ENCODE assay signal across 35 cellular contexts in genomic region chr16:58002936-58003335, GRCh38. TPM values are rescaled to one million over a fixed set of nuclear protein-coding genes. Genes with fewer than 3 reads are reported as not detected.
DNase-seq lines count a peak whose midpoint lies in the region; ATAC-seq and FAIRE-seq lines count a peak whose summit lies in the region.
"Had no signal": no experiment of that assay in that cellular context is flagged by ENCODE, and none has a peak within 500 bp of the region (broad histone marks: within the 10 kb centered on the region; RNA-seq: fewer than 3 reads in every experiment).

No MANE protein-coding gene starts in this region.

- peaks cover 36% of the 10 kb centered on the region for H3K4me1 ChIP-seq in CD4-positive, CD25-positive, alpha-beta regulatory T cell (ENCODE audit: control insufficient read depth, insufficient read depth, low read length, poor library complexity, severe bottlenecking)

- H3K4me3 ChIP-seq in CD4-positive, CD25-positive, alpha-beta regulatory T cell (ENCODE audit: low read depth, low read length) = no peak overlapping the region
- H3K4me3 ChIP-seq: heart right ventricle, lung, neural progenitor cell, smooth muscle cell, testis had no signal

- no peak for DNase-seq in CD4-positive, CD25-positive, alpha-beta regulatory T cell
- no peak for DNase-seq in central memory CD8-positive, alpha-beta T cell (ENCODE audit: low spot score in 2 of 2)
- peak; percentile 29 for DNase-seq in natural killer cell treated with Interleukin-12 subunit alpha and Interleukin-12 subunit beta and Interleukin-15 and Interleukin-18, amount 100 ng/mL, for 72 hours (ENCODE audit: low spot score)
- no peak for DNase-seq in middle frontal gyrus (ENCODE audit: extremely low spot score, low spot score)
- no peak for DNase-seq in NCI-H748 (lab: John Stamatoyannopoulos, UW; ENCODE audit: unreplicated experiment)
- no peak for DNase-seq in frontal cortex (ENCODE audit: low spot score in 2 of 2)
- no peak for DNase-seq in left lobe of liver (ENCODE audit: low spot score)
- DNase-seq: activated CD4-positive, alpha-beta memory T cell treated with anti-CD3 and anti-CD28 coated beads for 36 hours; activated gamma-delta T cell treated with Interleukin-2 at 50 U/mL for 16 hours; CD4-positive, alpha-beta memory T cell; central memory CD4-positive, alpha-beta T cell; heart right ventricle; KBM-7; MM.1S; NCI-H1105 treated with DMSO at 0.1 percent for 48 hours; NCI-H1930; OCI-M1; right cardiac atrium; stimulated activated CD4-positive, alpha-beta T cell treated with anti-CD3 and anti-CD28 coated beads, Interleukin-1b, Interleukin-23, amount 100 ng/mL, for 48 hours; T-helper 2 cell; testis had no signal

- peaks cover 9% of the 10 kb centered on the region for H3K36me3 ChIP-seq in CD4-positive, CD25-positive, alpha-beta regulatory T cell (ENCODE audit: control insufficient read depth, insufficient read depth, low read length)
- H3K36me3 ChIP-seq: neural progenitor cell had no signal

- H3K9me3 ChIP-seq in CD4-positive, CD25-positive, alpha-beta regulatory T cell (ENCODE audit: control insufficient read depth in 2 of 2, low read length in 2 of 2) = no peaks in the 10 kb centered on the region
- H3K9me3 ChIP-seq: heart right ventricle, testis had no signal

- no peak for ATAC-seq in CD4-positive, CD25-positive, alpha-beta regulatory T cell (ENCODE audit: low read depth in 2 of 2)
- ATAC-seq in central memory CD8-positive, alpha-beta T cell (replicated peaks; ENCODE audit: extremely low read depth, poor library complexity, severe bottlenecking) = no peak
- no peak for ATAC-seq in natural killer cell treated with Interleukin-12 subunit alpha and Interleukin-12 subunit beta and Interleukin-15 and Interleukin-18, amount 100 ng/mL, for 72 hours
- no peak for ATAC-seq in left lobe of liver
- ATAC-seq: activated CD4-positive, CD25-positive, alpha-beta regulatory T cell treated with anti-CD3 and anti-CD28 coated beads, Interleukin-2, amount 50 U/mL, for 24 hours; esophagus mucosa; heart right ventricle; right cardiac atrium; SK-N-SH treated with all-trans-retinoic acid at 6 μM for 48 hours had no signal

- H3K27me3 Mint-ChIP-seq in CD4-positive, CD25-positive, alpha-beta regulatory T cell = no peaks in the 10 kb centered on the region
- no peaks in the 10 kb centered on the region for H3K27me3 Mint-ChIP-seq in IgD-negative memory B cell
- no peaks in the 10 kb centered on the region for H3K27me3 Mint-ChIP-seq in central memory CD8-positive, alpha-beta T cell
- no peaks in the 10 kb centered on the region for H3K27me3 Mint-ChIP-seq in natural killer cell treated with Interleukin-12 subunit alpha and Interleukin-12 subunit beta and Interleukin-15 and Interleukin-18, amount 100 ng/mL, for 72 hours
- H3K27me3 Mint-ChIP-seq: activated CD4-positive, alpha-beta memory T cell treated with anti-CD3 and anti-CD28 coated beads for 36 hours; CD4-positive, alpha-beta memory T cell; stimulated activated naive CD8-positive, alpha-beta T cell treated with anti-CD3 and anti-CD28 coated beads, Interleukin-15, Interleukin-2, amounts not matched to agents 100 ng/mL and 50 ng/mL, for 24 hours had no signal

- no peaks in the 10 kb centered on the region for H3K9me3 Mint-ChIP-seq in CD4-positive, CD25-positive, alpha-beta regulatory T cell
- H3K9me3 Mint-ChIP-seq in IgD-negative memory B cell = no peaks in the 10 kb centered on the region
- no peaks in the 10 kb centered on the region for H3K9me3 Mint-ChIP-seq in central memory CD8-positive, alpha-beta T cell
- H3K9me3 Mint-ChIP-seq in natural killer cell treated with Interleukin-12 subunit alpha and Interleukin-12 subunit beta and Interleukin-15 and Interleukin-18, amount 100 ng/mL, for 72 hours = no peaks in the 10 kb centered on the region
- H3K9me3 Mint-ChIP-seq: activated CD4-positive, alpha-beta memory T cell treated with anti-CD3 and anti-CD28 coated beads for 36 hours; stimulated activated naive CD8-positive, alpha-beta T cell treated with anti-CD3 and anti-CD28 coated beads, Interleukin-15, Interleukin-2, amounts not matched to agents 100 ng/mL and 50 ng/mL, for 24 hours had no signal

- no peak overlapping the region for H3K27ac ChIP-seq in CD4-positive, CD25-positive, alpha-beta regulatory T cell (ENCODE audit: insufficient read depth, low read length, poor library complexity, severe bottlenecking)
- H3K27ac ChIP-seq: heart right ventricle, neural progenitor cell, parathyroid adenoma, testis had no signal

- no peak for FAIRE-seq in frontal cortex (lab: Jason Lieb, UNC)
- FAIRE-seq: H1 had no signal

- H3K27me3 ChIP-seq in CD4-positive, CD25-positive, alpha-beta regulatory T cell (ENCODE audit: control insufficient read depth, insufficient read depth, low read length) = no peaks in the 10 kb centered on the region
- H3K27me3 ChIP-seq: heart right ventricle, neural progenitor cell, testis had no signal

- H3K36me3 Mint-ChIP-seq in CD4-positive, CD25-positive, alpha-beta regulatory T cell = peaks cover 17% of the 10 kb centered on the region
- H3K36me3 Mint-ChIP-seq in IgD-negative memory B cell = peaks cover 11% of the 10 kb centered on the region
- H3K36me3 Mint-ChIP-seq in central memory CD8-positive, alpha-beta T cell (ENCODE audit: insufficient read depth) = peaks cover 36% of the 10 kb centered on the region
- H3K36me3 Mint-ChIP-seq in natural killer cell treated with Interleukin-12 subunit alpha and Interleukin-12 subunit beta and Interleukin-15 and Interleukin-18, amount 100 ng/mL, for 72 hours = peaks cover 18% of the 10 kb centered on the region

- H3K27ac Mint-ChIP-seq in CD4-positive, CD25-positive, alpha-beta regulatory T cell = peak overlapping the region in 1 of 3 donors; percentile 54
- peak overlapping the region in 2 of 3 donors; percentile 10 to 71 for H3K27ac Mint-ChIP-seq in IgD-negative memory B cell
- H3K27ac Mint-ChIP-seq in central memory CD8-positive, alpha-beta T cell (ENCODE audit: low read depth) = no peak overlapping the region
- H3K27ac Mint-ChIP-seq in natural killer cell treated with Interleukin-12 subunit alpha and Interleukin-12 subunit beta and Interleukin-15 and Interleukin-18, amount 100 ng/mL, for 72 hours = no peak overlapping the region
- H3K27ac Mint-ChIP-seq: activated CD4-positive, alpha-beta memory T cell treated with anti-CD3 and anti-CD28 coated beads for 36 hours; neural progenitor cell; stimulated activated naive CD8-positive, alpha-beta T cell treated with anti-CD3 and anti-CD28 coated beads, Interleukin-15, Interleukin-2, amounts not matched to agents 100 ng/mL and 50 ng/mL, for 24 hours had no signal

- peak overlapping the region; percentile 24 to 93 (median 55) for H3K4me3 Mint-ChIP-seq in CD4-positive, CD25-positive, alpha-beta regulatory T cell
- H3K4me3 Mint-ChIP-seq in IgD-negative memory B cell = peak overlapping the region in 3 of 4 donors; percentile 33 to 96 (median 52)
- H3K4me3 Mint-ChIP-seq in central memory CD8-positive, alpha-beta T cell = peak overlapping the region; percentile 86
- peak overlapping the region; percentile 32 for H3K4me3 Mint-ChIP-seq in natural killer cell treated with Interleukin-12 subunit alpha and Interleukin-12 subunit beta and Interleukin-15 and Interleukin-18, amount 100 ng/mL, for 72 hours
- H3K4me3 Mint-ChIP-seq: stimulated activated naive CD8-positive, alpha-beta T cell treated with anti-CD3 and anti-CD28 coated beads, Interleukin-15, Interleukin-2, amounts not matched to agents 100 ng/mL and 50 ng/mL, for 24 hours had no signal

- H3K4me1 Mint-ChIP-seq in CD4-positive, CD25-positive, alpha-beta regulatory T cell = peaks cover 21 to 65% (median 34%) of the 10 kb centered on the region in 4 donors
- H3K4me1 Mint-ChIP-seq in IgD-negative memory B cell = peaks cover 21 to 29% (median 29%) of the 10 kb centered on the region in 3 donors
- peaks cover 54% of the 10 kb centered on the region for H3K4me1 Mint-ChIP-seq in central memory CD8-positive, alpha-beta T cell
- H3K4me1 Mint-ChIP-seq in natural killer cell treated with Interleukin-12 subunit alpha and Interleukin-12 subunit beta and Interleukin-15 and Interleukin-18, amount 100 ng/mL, for 72 hours (ENCODE audit: low read depth in 2 of 2) = peaks cover 39 to 41% of the 10 kb centered on the region in 2 donors

RNA-seq across cellular contexts. Expression of gene USB1, which starts 1.7 kb away (rescaled TPM):
- 35.7 TPM for total RNA-seq in CD4-positive, CD25-positive, alpha-beta regulatory T cell
- 10 to 100 TPM; 29.3 to 46.8 (median 37.1) TPM for polyA plus RNA-seq in CD4-positive, CD25-positive, alpha-beta regulatory T cell
- 29.3 TPM for polyA plus RNA-seq in IgD-negative memory B cell
- 100 to 1,000 TPM in 1 of 2 donors, 10 to 100 TPM in 1; 74.3 to 124 TPM for total RNA-seq in natural killer cell treated with Interleukin-12 subunit alpha and Interleukin-12 subunit beta and Interleukin-15 and Interleukin-18, amount 100 ng/mL, for 72 hours
- total RNA-seq in frontal cortex (3.7 TPM), left lobe of liver (28.4 TPM)

RNA-seq across cellular contexts. Expression of gene ZNF319, which starts 2.5 kb away (rescaled TPM):
- 13.2 TPM for total RNA-seq in CD4-positive, CD25-positive, alpha-beta regulatory T cell
- 1 to 10 TPM; 2.6 to 7.2 (median 5.0) TPM for polyA plus RNA-seq in CD4-positive, CD25-positive, alpha-beta regulatory T cell
- 11.0 TPM for polyA plus RNA-seq in IgD-negative memory B cell
- total RNA-seq in natural killer cell treated with Interleukin-12 subunit alpha and Interleukin-12 subunit beta and Interleukin-15 and Interleukin-18, amount 100 ng/mL, for 72 hours = 10 to 100 TPM in 1 of 2 donors, 1 to 10 TPM in 1; 9.6 to 10.7 TPM
- total RNA-seq in frontal cortex = 4.9 TPM
- 3.6 TPM for total RNA-seq in left lobe of liver

RNA-seq across cellular contexts. Expression of gene MMP15, which starts 22.6 kb away (rescaled TPM):
- total RNA-seq in CD4-positive, CD25-positive, alpha-beta regulatory T cell = 0.27 TPM
- polyA plus RNA-seq in CD4-positive, CD25-positive, alpha-beta regulatory T cell = under 1 TPM in 2 of 4 donors, not detected in 2; 0.03 to 0.11 TPM
- not detected for polyA plus RNA-seq in IgD-negative memory B cell
- total RNA-seq in natural killer cell treated with Interleukin-12 subunit alpha and Interleukin-12 subunit beta and Interleukin-15 and Interleukin-18, amount 100 ng/mL, for 72 hours = under 1 TPM in 1 of 2 donors, not detected in 1; 0.31 TPM
- 12.2 TPM for total RNA-seq in frontal cortex
- total RNA-seq in left lobe of liver = 39.5 TPM

RNA-seq across cellular contexts. Expression of gene CNGB1, which starts 32.0 kb away (rescaled TPM):
- total RNA-seq in CD4-positive, CD25-positive, alpha-beta regulatory T cell = not detected
- not detected for polyA plus RNA-seq in CD4-positive, CD25-positive, alpha-beta regulatory T cell
- not detected for polyA plus RNA-seq in IgD-negative memory B cell
- not detected for total RNA-seq in natural killer cell treated with Interleukin-12 subunit alpha and Interleukin-12 subunit beta and Interleukin-15 and Interleukin-18, amount 100 ng/mL, for 72 hours
- total RNA-seq in frontal cortex (1.2 TPM), left lobe of liver (not detected)
- total RNA-seq: activated CD4-positive, alpha-beta memory T cell treated with anti-CD3 and anti-CD28 coated beads for 36 hours; CD4-positive, alpha-beta memory T cell; fibroblast of villous mesenchyme; H1; heart right ventricle; kidney epithelial cell; mononuclear cell; right cardiac atrium; smooth muscle cell had no signal
- polyA plus RNA-seq: CD4-positive, alpha-beta memory T cell; H1; heart right ventricle; right cardiac atrium; smooth muscle cell; urinary bladder had no signal

Comparison
In these comparisons a context has a peak if more than half of its experiments do, and no peak if none do; other contexts are left out.
1. H3K27ac Mint-ChIP-seq: peak in IgD-negative memory B cell (2 of 3); none in central memory CD8-positive, alpha-beta T cell (single experiment) and natural killer cell treated with Interleukin-12 subunit alpha and Interleukin-12 subunit beta and Interleukin-15 and Interleukin-18, amount 100 ng/mL, for 72 hours (0 of 2).
2. H3K4me3 Mint-ChIP-seq: peak in every context shown above with its lines; median percentile 86 in central memory CD8-positive, alpha-beta T cell; 55 in CD4-positive, CD25-positive, alpha-beta regulatory T cell; 52 in IgD-negative memory B cell; 32 in natural killer cell treated with Interleukin-12 subunit alpha and Interleukin-12 subunit beta and Interleukin-15 and Interleukin-18, amount 100 ng/mL, for 72 hours.
3. RNA of gene MMP15, which starts 22.6 kb away (total RNA-seq): 39.5 TPM in left lobe of liver (single experiment) and 12.2 TPM in frontal cortex (single experiment); 0.31 TPM in natural killer cell treated with Interleukin-12 subunit alpha and Interleukin-12 subunit beta and Interleukin-15 and Interleukin-18, amount 100 ng/mL, for 72 hours and 0.27 TPM in CD4-positive, CD25-positive, alpha-beta regulatory T cell (single experiment); every median in the first group is over 10 times any median in the second.